1 cellular context compared by ENCODE assay signal in the genomic region with DNA sequence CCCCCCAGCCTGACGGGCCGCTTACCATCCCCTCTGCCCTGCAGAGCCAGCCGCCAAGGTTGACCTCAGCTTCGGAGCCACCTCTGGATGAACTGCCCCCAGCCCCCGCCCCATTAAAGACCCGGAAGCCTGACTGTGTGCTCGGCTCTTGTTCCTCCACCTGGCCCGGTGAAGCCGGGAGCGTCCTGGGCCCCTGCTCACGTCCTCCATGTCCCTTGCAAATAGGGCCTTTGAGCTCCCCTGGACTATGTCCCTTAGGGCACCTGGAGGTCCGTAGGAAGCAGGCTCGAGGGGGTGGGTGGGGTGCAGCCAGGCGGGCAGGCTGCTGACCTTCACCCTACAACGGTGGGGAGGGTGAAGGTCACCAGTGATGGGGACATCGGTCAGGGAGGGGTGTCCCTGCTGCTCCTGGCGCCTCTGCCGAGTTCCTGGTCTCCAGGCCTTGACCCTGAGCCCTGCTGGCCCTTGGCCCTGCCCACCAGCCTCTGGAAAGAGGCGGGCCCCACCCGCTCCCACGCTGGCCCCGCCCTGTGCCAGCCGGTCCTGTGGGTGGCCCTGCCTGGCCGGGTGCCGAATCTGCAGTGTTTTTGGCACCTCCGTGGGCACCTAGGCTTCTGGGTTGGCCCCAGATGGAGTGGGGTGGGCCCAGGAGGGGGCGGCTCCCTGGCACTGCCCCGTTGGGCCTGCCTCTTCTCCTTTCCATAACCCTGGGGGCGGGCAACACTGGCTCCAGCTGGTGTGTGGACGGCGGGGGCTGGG.
TF ChIP-seq lines count a peak whose summit lies in the region.

No MANE protein-coding gene starts in this region.

TF ChIP-seq in HepG2, 621 proteins besides CTCF, POLR2A, EP300 and RAD21 (continued from another document and continues in another):
- peak; percentile 48 for TF ChIP-seq ZNF431 (CRISPR knock-in tag; IDR thresholded peaks at IDR 0.05; ENCODE audit: borderline replicate concordance, low read depth)
- TF ChIP-seq TEF (CRISPR knock-in tag; IDR thresholded peaks at IDR 0.05), result no peak
- no peak for TF ChIP-seq NPAS2 (CRISPR knock-in tag; IDR thresholded peaks at IDR 0.05; ENCODE audit: borderline replicate concordance)
- TF ChIP-seq GLMP (CRISPR knock-in tag; IDR thresholded peaks at IDR 0.05; ENCODE audit: borderline replicate concordance), result no peak
- no peak for TF ChIP-seq SMC3 (IDR thresholded peaks at IDR 0.05; ENCODE audit: low read length)
- no peak; the same call in 1 of the 2 replicates for TF ChIP-seq ZNF619 (CRISPR knock-in tag; IDR thresholded peaks at IDR 0.05)
- TF ChIP-seq GFI1 (CRISPR knock-in tag; IDR thresholded peaks at IDR 0.05; ENCODE audit: borderline replicate concordance), result peak; percentile 78
- no peak; the same call in 1 of the 2 replicates for TF ChIP-seq TAF1 (CRISPR knock-in tag; IDR thresholded peaks at IDR 0.05)
- no peak for TF ChIP-seq ZNF878 (CRISPR knock-in tag; IDR thresholded peaks at IDR 0.05)
- TF ChIP-seq, protein P1, sequence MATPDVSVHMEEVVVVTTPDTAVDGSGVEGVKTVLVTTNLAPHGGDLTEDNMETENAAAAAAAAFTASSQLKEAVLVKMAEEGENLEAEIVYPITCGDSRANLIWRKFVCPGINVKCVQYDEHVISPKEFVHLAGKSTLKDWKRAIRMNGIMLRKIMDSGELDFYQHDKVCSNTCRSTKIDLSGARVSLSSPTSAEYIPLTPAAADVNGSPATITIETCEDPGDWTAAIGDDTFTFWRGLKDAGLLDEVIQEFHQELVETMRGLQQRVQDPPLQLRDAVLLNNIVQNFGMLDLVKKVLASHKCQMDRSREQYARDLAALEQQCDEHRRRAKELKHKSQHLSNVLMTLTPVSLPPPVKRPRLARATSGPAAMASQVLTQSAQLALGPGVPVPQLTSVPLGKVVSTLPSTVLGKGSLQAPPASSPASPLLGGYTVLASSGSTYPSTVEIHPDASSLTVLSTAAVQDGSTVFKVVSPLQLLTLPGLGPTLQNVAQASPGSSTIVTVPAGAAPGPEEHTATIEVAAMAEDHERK (CRISPR knock-in tag; IDR thresholded peaks at IDR 0.05; ENCODE audit: low read depth), result no peak
- TF ChIP-seq, protein P2, sequence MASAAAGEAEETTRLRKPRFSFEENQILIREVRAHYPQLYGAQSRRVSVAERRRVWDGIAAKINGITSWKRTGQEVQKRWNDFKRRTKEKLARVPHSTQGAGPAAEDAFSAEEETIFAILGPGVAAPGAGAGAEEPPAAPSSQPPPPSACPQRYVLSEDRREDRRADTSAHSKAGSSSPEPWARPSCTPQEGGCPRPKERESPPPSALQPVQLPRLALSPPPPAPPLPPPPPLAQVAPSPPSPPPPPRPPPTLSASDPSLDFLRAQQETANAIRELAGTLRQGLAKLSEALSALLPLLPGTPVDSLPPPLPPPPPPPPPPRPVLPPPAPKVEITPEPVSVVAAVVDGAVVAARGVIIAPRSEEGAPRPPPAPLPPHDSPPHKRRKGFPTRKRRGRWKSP (CRISPR knock-in tag; IDR thresholded peaks at IDR 0.05), result 0 out of 2 replicates have a peak, but pooled peaks have one; percentile 15
- no peak for TF ChIP-seq ZNF30 (CRISPR knock-in tag; IDR thresholded peaks at IDR 0.05)
- no peak; the same call in 1 of the 2 replicates for TF ChIP-seq NKX3-1 (CRISPR knock-in tag; IDR thresholded peaks at IDR 0.05)
- TF ChIP-seq, protein P3, sequence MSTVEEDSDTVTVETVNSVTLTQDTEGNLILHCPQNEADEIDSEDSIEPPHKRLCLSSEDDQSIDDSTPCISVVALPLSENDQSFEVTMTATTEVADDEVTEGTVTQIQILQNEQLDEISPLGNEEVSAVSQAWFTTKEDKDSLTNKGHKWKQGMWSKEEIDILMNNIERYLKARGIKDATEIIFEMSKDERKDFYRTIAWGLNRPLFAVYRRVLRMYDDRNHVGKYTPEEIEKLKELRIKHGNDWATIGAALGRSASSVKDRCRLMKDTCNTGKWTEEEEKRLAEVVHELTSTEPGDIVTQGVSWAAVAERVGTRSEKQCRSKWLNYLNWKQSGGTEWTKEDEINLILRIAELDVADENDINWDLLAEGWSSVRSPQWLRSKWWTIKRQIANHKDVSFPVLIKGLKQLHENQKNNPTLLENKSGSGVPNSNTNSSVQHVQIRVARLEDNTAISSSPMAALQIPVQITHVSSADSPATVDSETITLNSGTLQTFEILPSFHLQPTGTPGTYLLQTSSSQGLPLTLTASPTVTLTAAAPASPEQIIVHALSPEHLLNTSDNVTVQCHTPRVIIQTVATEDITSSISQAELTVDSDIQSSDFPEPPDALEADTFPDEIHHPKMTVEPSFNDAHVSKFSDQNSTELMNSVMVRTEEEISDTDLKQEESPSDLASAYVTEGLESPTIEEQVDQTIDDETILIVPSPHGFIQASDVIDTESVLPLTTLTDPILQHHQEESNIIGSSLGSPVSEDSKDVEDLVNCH (CRISPR knock-in tag; IDR thresholded peaks at IDR 0.05), result 0 out of 2 replicates have a peak, but pooled peaks have one; percentile 45
- peak; percentile 80 for TF ChIP-seq FOSL2 (CRISPR knock-in tag; IDR thresholded peaks at IDR 0.05)
- peak; percentile 89; the same call in 1 of the 2 replicates for TF ChIP-seq ZNF350 (CRISPR knock-in tag; IDR thresholded peaks at IDR 0.05; ENCODE audit: borderline replicate concordance, low read depth)
- TF ChIP-seq, protein P4, sequence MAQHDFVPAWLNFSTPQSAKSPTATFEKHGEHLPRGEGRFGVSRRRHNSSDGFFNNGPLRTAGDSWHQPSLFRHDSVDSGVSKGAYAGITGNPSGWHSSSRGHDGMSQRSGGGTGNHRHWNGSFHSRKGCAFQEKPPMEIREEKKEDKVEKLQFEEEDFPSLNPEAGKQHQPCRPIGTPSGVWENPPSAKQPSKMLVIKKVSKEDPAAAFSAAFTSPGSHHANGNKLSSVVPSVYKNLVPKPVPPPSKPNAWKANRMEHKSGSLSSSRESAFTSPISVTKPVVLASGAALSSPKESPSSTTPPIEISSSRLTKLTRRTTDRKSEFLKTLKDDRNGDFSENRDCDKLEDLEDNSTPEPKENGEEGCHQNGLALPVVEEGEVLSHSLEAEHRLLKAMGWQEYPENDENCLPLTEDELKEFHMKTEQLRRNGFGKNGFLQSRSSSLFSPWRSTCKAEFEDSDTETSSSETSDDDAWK (CRISPR knock-in tag; IDR thresholded peaks at IDR 0.05), result no peak
- peak; percentile 94; the same call in 1 of the 2 replicates for TF ChIP-seq SPEN (CRISPR knock-in tag; IDR thresholded peaks at IDR 0.05; ENCODE audit: low read depth)
- peak; percentile 37; the same call in 1 of the 2 replicates for TF ChIP-seq PRDM15 (CRISPR knock-in tag; IDR thresholded peaks at IDR 0.05)
- no peak for TF ChIP-seq ZNF75D (CRISPR knock-in tag; IDR thresholded peaks at IDR 0.05; ENCODE audit: borderline replicate concordance)
- no peak for TF ChIP-seq GABPA (IDR thresholded peaks at IDR 0.05; ENCODE audit: low read depth, low read length)
- TF ChIP-seq GABPA (CRISPR knock-in tag; IDR thresholded peaks at IDR 0.05; ENCODE audit: low read depth), result peak; percentile 71
- peak; percentile 56 for TF ChIP-seq SP2 (CRISPR knock-in tag; IDR thresholded peaks at IDR 0.05)
- no peak for TF ChIP-seq ZNF337 (CRISPR knock-in tag; IDR thresholded peaks at IDR 0.05; ENCODE audit: borderline replicate concordance, low read depth)
- no peak for TF ChIP-seq KMT2A (CRISPR knock-in tag; IDR thresholded peaks at IDR 0.05)
- TF ChIP-seq RNF2 (conservative IDR thresholded peaks at IDR 0.05; ENCODE audit: low read depth), result no peak
- TF ChIP-seq DNMT3B (CRISPR knock-in tag; conservative IDR thresholded peaks at IDR 0.05), result 0 out of 2 replicates have a peak, but pooled peaks have one; percentile 27
- no peak for TF ChIP-seq ZNF207 (IDR thresholded peaks at IDR 0.05; ENCODE audit: borderline replicate concordance)
- TF ChIP-seq ZFP37 (CRISPR knock-in tag; IDR thresholded peaks at IDR 0.05; ENCODE audit: borderline replicate concordance), result peak; percentile 42; the same call in 1 of the 2 replicates
- TF ChIP-seq ZNF224 (CRISPR knock-in tag; IDR thresholded peaks at IDR 0.05), result no peak
- peak; percentile 83; the same call in 1 of the 2 replicates for TF ChIP-seq ZBTB7A (CRISPR knock-in tag; IDR thresholded peaks at IDR 0.05)
- no peak for TF ChIP-seq NFKBIZ (CRISPR knock-in tag; IDR thresholded peaks at IDR 0.05)
- TF ChIP-seq BORCS8-MEF2B (CRISPR knock-in tag; IDR thresholded peaks at IDR 0.05), result no peak
- TF ChIP-seq ZNF234 (CRISPR knock-in tag; conservative IDR thresholded peaks at IDR 0.05), result 0 out of 2 replicates have a peak, but pooled peaks have one; percentile 72
- TF ChIP-seq ZNF660 (CRISPR knock-in tag; IDR thresholded peaks at IDR 0.05; ENCODE audit: borderline replicate concordance, low read depth), result no peak
- TF ChIP-seq, protein P5, sequence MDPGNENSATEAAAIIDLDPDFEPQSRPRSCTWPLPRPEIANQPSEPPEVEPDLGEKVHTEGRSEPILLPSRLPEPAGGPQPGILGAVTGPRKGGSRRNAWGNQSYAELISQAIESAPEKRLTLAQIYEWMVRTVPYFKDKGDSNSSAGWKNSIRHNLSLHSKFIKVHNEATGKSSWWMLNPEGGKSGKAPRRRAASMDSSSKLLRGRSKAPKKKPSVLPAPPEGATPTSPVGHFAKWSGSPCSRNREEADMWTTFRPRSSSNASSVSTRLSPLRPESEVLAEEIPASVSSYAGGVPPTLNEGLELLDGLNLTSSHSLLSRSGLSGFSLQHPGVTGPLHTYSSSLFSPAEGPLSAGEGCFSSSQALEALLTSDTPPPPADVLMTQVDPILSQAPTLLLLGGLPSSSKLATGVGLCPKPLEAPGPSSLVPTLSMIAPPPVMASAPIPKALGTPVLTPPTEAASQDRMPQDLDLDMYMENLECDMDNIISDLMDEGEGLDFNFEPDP (CRISPR knock-in tag; conservative IDR thresholded peaks at IDR 0.05), result no peak
- TF ChIP-seq ZNF644 (CRISPR knock-in tag; IDR thresholded peaks at IDR 0.05; ENCODE audit: low read depth), result no peak
- peak; percentile 75; the same call in 1 of the 2 replicates for TF ChIP-seq TRIM24 (CRISPR knock-in tag; IDR thresholded peaks at IDR 0.05)
- TF ChIP-seq ASH2L (IDR thresholded peaks at IDR 0.05; ENCODE audit: insufficient read length, low read depth, low read length), result peak; percentile 91
- TF ChIP-seq ZKSCAN1 (IDR thresholded peaks at IDR 0.05; ENCODE audit: low read length), result peak; percentile 88
- TF ChIP-seq STAT5B (CRISPR knock-in tag; IDR thresholded peaks at IDR 0.05), result no peak
- no peak; the same call in 1 of the 2 replicates for TF ChIP-seq ZSCAN9 (CRISPR knock-in tag; IDR thresholded peaks at IDR 0.05; ENCODE audit: borderline replicate concordance)
- TF ChIP-seq ZNF674 (CRISPR knock-in tag; IDR thresholded peaks at IDR 0.05; ENCODE audit: low read depth), result peak; percentile 60; the same call in 1 of the 2 replicates
- no peak for TF ChIP-seq IKZF1 (IDR thresholded peaks at IDR 0.05)
- no peak for TF ChIP-seq EHMT2 (IDR thresholded peaks at IDR 0.05; ENCODE audit: borderline replicate concordance, low read depth, low read length)
- TF ChIP-seq ZBTB1 (CRISPR knock-in tag; IDR thresholded peaks at IDR 0.05; ENCODE audit: borderline replicate concordance), result no peak
- 0 out of 2 replicates have a peak, but pooled peaks have one; percentile 31 for TF ChIP-seq GTF2F1 (IDR thresholded peaks at IDR 0.05; ENCODE audit: low read length)
- TF ChIP-seq BRD4 (CRISPR knock-in tag; IDR thresholded peaks at IDR 0.05), result peak; percentile 27; the same call in 1 of the 2 replicates
